ENCODE assay signal across 1 cellular context in genomic region chr6:44321210-44321609, GRCh38.
TF ChIP-seq lines count a peak whose summit lies in the region.

No MANE protein-coding gene starts in this region.

TF ChIP-seq in K562, 482 proteins besides CTCF, POLR2A, EP300 and RAD21:
- peak; percentile 90 for TF ChIP-seq CBX2 (IDR thresholded peaks at IDR 0.05; ENCODE audit: insufficient read depth, low read length, poor library complexity, severe bottlenecking)
- no peak for TF ChIP-seq POLR2B (IDR thresholded peaks at IDR 0.05; ENCODE audit: low read depth, partially characterized antibody)
